8 cellular contexts compared by ENCODE assay signal in genomic region chr2:128233790-128234395, GRCh38.
DNase-seq lines count a peak whose midpoint lies in the region; ATAC-seq, FAIRE-seq and TF ChIP-seq lines count a peak whose summit lies in the region.

No MANE protein-coding gene starts in this region.

- FAIRE-seq in keratinocyte (lab: Jason Lieb, UNC), result no peak

- no peaks in the 10 kb centered on the region for H3K9me3 ChIP-seq in right atrium auricular region
- H3K9me3 ChIP-seq in right cardiac atrium (ENCODE audit: control insufficient read depth, low read length), result no peaks in the 10 kb centered on the region
- H3K9me3 ChIP-seq in T-helper 17 cell (ENCODE audit: control insufficient read depth, low read length, poor library complexity, severe bottlenecking), result no peaks in the 10 kb centered on the region
- no peaks in the 10 kb centered on the region for H3K9me3 ChIP-seq in keratinocyte (ENCODE audit: control insufficient read depth, low read depth, low read length)
- H3K9me3 ChIP-seq in upper lobe of right lung, result no peaks in the 10 kb centered on the region

- dilution Hi-C loops in keratinocyte (cut with MboI; ENCODE audit: extremely low pct_ligation_motif_present, low sequenced_read_pairs), result no loop called here

- peak overlapping the region; percentile 96 for H2AFZ ChIP-seq in keratinocyte (ENCODE audit: control insufficient read depth, low read length)

- H3K4me3 ChIP-seq in right atrium auricular region (peak overlapping the region in 1 of 2 donors; percentile 72), right cardiac atrium (ENCODE audit: low read length) (no peak overlapping the region), keratinocyte (ENCODE audit: control insufficient read depth in 2 of 3, extremely low read depth in 1 of 3, insufficient read depth in 2 of 3, low read depth in 1 of 3, low read length in 3 of 3) (peak overlapping the region; percentile 55 to 85 (median 69)), upper lobe of right lung (peak overlapping the region; percentile 77)

- H3K27me3 ChIP-seq in right atrium auricular region, result no peaks in the 10 kb centered on the region
- H3K27me3 ChIP-seq in right cardiac atrium (ENCODE audit: control insufficient read depth, insufficient read depth), result no peaks in the 10 kb centered on the region
- H3K27me3 ChIP-seq in keratinocyte (ENCODE audit: control insufficient read depth, extremely low read depth, insufficient read depth, low read length), result peaks cover 3% of the 10 kb centered on the region
- H3K27me3 ChIP-seq in upper lobe of right lung, result peaks cover 6% of the 10 kb centered on the region

- no peak overlapping the region for H3K9ac ChIP-seq in keratinocyte (ENCODE audit: control insufficient read depth, extremely low read depth, insufficient read depth, low read length)

- H3K27ac ChIP-seq in right atrium auricular region, result no peak overlapping the region
- no peak overlapping the region for H3K27ac ChIP-seq in right cardiac atrium (ENCODE audit: low read length)
- H3K27ac ChIP-seq in keratinocyte (ENCODE audit: control insufficient read depth, insufficient read depth, low read length), result no peak overlapping the region
- no peak overlapping the region for H3K27ac ChIP-seq in upper lobe of right lung

- H3K79me2 ChIP-seq in keratinocyte (ENCODE audit: control insufficient read depth, insufficient read depth, low read length), result no peaks in the 10 kb centered on the region

- no peaks in the 10 kb centered on the region for H4K20me1 ChIP-seq in keratinocyte (ENCODE audit: control insufficient read depth, extremely low read depth, insufficient read depth, low read length)

- H3K27ac Mint-ChIP-seq in T-helper 17 cell, result no peak overlapping the region

- H3K9me1 ChIP-seq in keratinocyte (ENCODE audit: control insufficient read depth, extremely low read depth, insufficient read depth, low read length), result no peaks in the 10 kb centered on the region

- 43% methylated on average over 11 of the region's 11 CpGs for WGBS in right cardiac atrium

- H3K36me3 ChIP-seq in right atrium auricular region, result no peaks in the 10 kb centered on the region
- H3K36me3 ChIP-seq in keratinocyte (ENCODE audit: control insufficient read depth in 2 of 2, extremely low read depth in 1 of 2, insufficient read depth in 2 of 2, low read length in 2 of 2), result no peaks in the 10 kb centered on the region
- H3K36me3 ChIP-seq in upper lobe of right lung, result no peaks in the 10 kb centered on the region

- peaks cover 5% of the 10 kb centered on the region for H3K4me1 Mint-ChIP-seq in T-helper 17 cell

- peaks cover 20% of the 10 kb centered on the region for H3K27me3 Mint-ChIP-seq in T-helper 17 cell

- ATAC-seq in right cardiac atrium (no peak), T-helper 17 cell (no peak), upper lobe of right lung (no peak), HG03565 (IDR thresholded peaks at IDR 0.05; ENCODE audit: unreplicated experiment) (no peak), HG02884 (IDR thresholded peaks at IDR 0.05; ENCODE audit: unreplicated experiment) (no peak)

- peaks cover 0 to 11% of the 10 kb centered on the region in 2 donors for H3K4me1 ChIP-seq in right atrium auricular region
- no peaks in the 10 kb centered on the region for H3K4me1 ChIP-seq in right cardiac atrium (ENCODE audit: control insufficient read depth, insufficient read depth, low read length)
- H3K4me1 ChIP-seq in keratinocyte (ENCODE audit: control insufficient read depth, extremely low read depth, insufficient read depth, low read length), result no peaks in the 10 kb centered on the region
- peaks cover 4% of the 10 kb centered on the region for H3K4me1 ChIP-seq in upper lobe of right lung

- no peaks in the 10 kb centered on the region for H3K36me3 Mint-ChIP-seq in T-helper 17 cell (ENCODE audit: low read depth)

- TF ChIP-seq CTCF in right atrium auricular region (IDR thresholded peaks at IDR 0.05) (peak in 1 of 2 donors; percentile 9), keratinocyte (optimal IDR thresholded peaks at IDR 0.05 in 1 of 3, IDR thresholded peaks at IDR 0.05 in 1 of 3, conservative IDR thresholded peaks at IDR 0.05 in 1 of 3; ENCODE audit: extremely low read depth in 1 of 3, insufficient read depth in 2 of 3, low read length in 3 of 3) (no peak), upper lobe of right lung (IDR thresholded peaks at IDR 0.05) (no peak)

- peak overlapping the region; percentile 87 for H3K4me2 ChIP-seq in keratinocyte (ENCODE audit: control insufficient read depth, extremely low read depth, insufficient read depth, low read depth, low read length)

- DNase-seq in right atrium auricular region (ENCODE audit: low spot score), result peak; percentile 38
- no peak for DNase-seq in right cardiac atrium
- no peak for DNase-seq in T-helper 17 cell
- no peak for DNase-seq in keratinocyte (ENCODE audit: low read depth, low spot score)
- peak; percentile 20 for DNase-seq in upper lobe of right lung
- no peak for DNase-seq in iPS-NIHi7 (ENCODE audit: extremely low spot score)

- peak overlapping the region; percentile 86 for H3K4me3 Mint-ChIP-seq in T-helper 17 cell

- intact Hi-C loops in right cardiac atrium (cut with DNase I) (loop anchor here in 3 of 4 donors (5.0 to 10.0 kb wide), 3 partner anchors 49 to 59 kb away; no protein-coding TSS in a partner anchor), upper lobe of right lung (cut with DNase I) (no loop called here)

Comparison
In these comparisons a context has a peak if more than half of its experiments do, and no peak if none do; other contexts are left out.
1. DNase-seq: peak in right atrium auricular region (single experiment) and upper lobe of right lung (single experiment); none in right cardiac atrium (0 of 3), T-helper 17 cell (0 of 3), keratinocyte (single experiment) and iPS-NIHi7 (single experiment).